In genomic region chr15:89893027-89893426, GRCh38 we compare ENCODE assay signal across 1 cellular context.
TF ChIP-seq lines count a peak whose summit lies in the region.

No MANE protein-coding gene starts in this region.

TF ChIP-seq in HepG2, 621 proteins besides CTCF, POLR2A, EP300 and RAD21 (continued from another document):
- no peak for TF ChIP-seq CSRNP1 (CRISPR knock-in tag; IDR thresholded peaks at IDR 0.05)
- no peak for TF ChIP-seq NR2F2 (IDR thresholded peaks at IDR 0.05; ENCODE audit: borderline replicate concordance, low read depth)
- no peak for TF ChIP-seq NFE2L1 (CRISPR knock-in tag; IDR thresholded peaks at IDR 0.05; ENCODE audit: borderline replicate concordance)
TF ChIP-seq in HepG2: peak in this region for 0.
